Comparison of ENCODE assay signal across 23 cellular contexts in the genomic region with DNA sequence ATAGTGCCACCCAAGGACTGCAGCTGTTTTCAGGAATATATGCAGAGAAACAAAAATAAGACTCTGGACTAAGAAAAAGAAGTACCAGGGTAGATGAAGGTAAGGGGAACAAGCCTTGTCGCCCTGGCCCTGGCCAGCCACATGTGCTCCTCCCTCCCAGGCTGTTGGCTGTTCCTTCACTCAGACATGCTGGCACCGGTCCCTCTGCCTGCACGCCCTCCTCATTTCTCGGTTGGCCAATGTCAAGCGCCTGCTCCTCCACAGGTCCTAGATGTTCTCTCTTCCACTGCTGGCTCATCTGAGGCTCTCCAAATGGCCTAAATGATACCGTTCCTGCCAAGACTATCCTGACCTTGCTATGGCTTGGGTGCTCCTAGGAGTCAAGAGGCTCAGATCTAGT.
"Had no signal": no experiment of that assay in that cellular context is flagged by ENCODE, and none has a peak within 500 bp of the region (broad histone marks: within the 10 kb centered on the region; RNA-seq: fewer than 3 reads in every experiment).

No MANE protein-coding gene starts in this region.

- H3K9me3 ChIP-seq: lower lobe of right lung, thyroid gland had no signal

- DNase-seq: activated CD4-positive, alpha-beta T cell treated with anti-CD3 and anti-CD28 coated beads, Interleukin-2, amount 50 U/mL, for 4 hours; activated CD8-positive, alpha-beta memory T cell treated with anti-CD3 and anti-CD28 coated beads, Interleukin-2, amount 50 U/mL, for 48 hours; activated naive CD4-positive, alpha-beta T cell treated with Interleukin-2 at 50 U/mL for 16 hours; activated naive CD8-positive, alpha-beta T cell treated with anti-CD3 and anti-CD28 coated beads for 36 hours; activated T-cell treated with anti-CD3 and anti-CD28 coated beads, Interleukin-2, amount 50 U/mL, for 4 hours; amniotic stem cell; effector CD4-positive, alpha-beta T cell; erythroblast; foreskin keratinocyte; glutamatergic neuron; left colon; lower lobe of right lung; mesendoderm; naive B cell; occipital lobe; posterior cingulate gyrus; stimulated activated CD4-positive, alpha-beta T cell treated with anti-CD3 and anti-CD28 coated beads, Interleukin-4, amount 100 ng/mL, for 24 hours; stimulated activated naive CD8-positive, alpha-beta T cell treated with anti-CD3 and anti-CD28 coated beads, Interleukin-15, Interleukin-2, amounts not matched to agents 100 U/mL and 50 U/mL, for 24 hours; T-helper 1 cell; T-helper 9 cell; thyroid gland had no signal

- H3K4me1 ChIP-seq: foreskin keratinocyte, lower lobe of right lung, thyroid gland had no signal

- H3K36me3 ChIP-seq: lower lobe of right lung, thyroid gland had no signal

- ATAC-seq: activated T-cell treated with anti-CD3 and anti-CD28 coated beads, Interleukin-2, amount 50 U/mL, for 4 hours; foreskin keratinocyte; left colon; lower lobe of right lung; stimulated activated naive CD8-positive, alpha-beta T cell treated with anti-CD3 and anti-CD28 coated beads, Interleukin-15, Interleukin-2, amounts not matched to agents 100 U/mL and 50 U/mL, for 24 hours; WTC11 had no signal

- FAIRE-seq: islet of Langerhans had no signal

- H3K4me3 ChIP-seq: lower lobe of right lung, thyroid gland had no signal

- H3K27ac ChIP-seq: foreskin keratinocyte, lower lobe of right lung, thyroid gland had no signal

- H3K27me3 ChIP-seq: foreskin keratinocyte, thyroid gland had no signal
